ENCODE assay signal across 24 cellular contexts in the genomic region with DNA sequence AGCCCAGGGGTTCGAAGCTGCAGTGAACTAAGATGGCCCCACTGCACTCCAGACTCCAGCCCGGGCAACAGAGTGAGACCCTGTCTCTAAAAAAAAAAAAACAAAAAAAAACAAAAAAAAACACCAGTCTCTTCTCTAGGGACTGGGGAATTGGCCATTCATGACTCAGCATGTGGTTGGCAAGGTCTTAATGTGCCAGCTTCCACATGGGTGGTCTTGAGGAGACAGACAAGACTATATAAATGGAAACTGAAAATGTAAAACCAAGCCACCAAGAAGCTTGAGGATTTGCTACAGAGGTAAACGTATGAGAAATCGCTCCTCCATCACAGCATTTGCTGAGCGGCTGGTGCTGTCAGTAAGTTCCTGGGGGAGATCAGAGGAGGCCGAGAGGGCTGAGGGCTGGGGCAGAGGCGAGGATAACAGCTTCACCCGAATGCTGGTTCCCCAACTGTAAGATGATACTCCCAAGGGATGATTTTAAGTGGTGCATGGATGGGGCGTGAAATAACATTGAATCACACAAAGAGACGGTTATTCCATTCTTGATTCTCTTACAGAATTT.
A peak's percentile ranks its signal among the peaks of the same experiment; 100 is the strongest.
DNase-seq lines count a peak whose midpoint lies in the region; ATAC-seq and TF ChIP-seq lines count a peak whose summit lies in the region.
"Had no signal": no experiment of that assay in that cellular context is flagged by ENCODE, and none has a peak within 500 bp of the region (broad histone marks: within the 10 kb centered on the region; RNA-seq: fewer than 3 reads in every experiment).

No MANE protein-coding gene starts in this region.

- no peak overlapping the region for H2AFZ ChIP-seq in Karpas-422 (ENCODE audit: low read length)

- H3K9me3 ChIP-seq in BLaER1 treated with 17β-estradiol and CSF1 and Interleukin-3, amounts not matched to agents 10 nM and 100 nM (replicated peaks in 1 of 11) = no peaks in the 10 kb centered on the region
- H3K9me3 ChIP-seq in Karpas-422 (ENCODE audit: low read length) (no peaks in the 10 kb centered on the region), BE2C (no peaks in the 10 kb centered on the region)
- H3K9me3 ChIP-seq: Caco-2, esophagus muscularis mucosa, lower lobe of right lung, tibial nerve had no signal

- no peaks in the 10 kb centered on the region; a peak in 1 of 22 replicates for H4K20me1 ChIP-seq in BLaER1 treated with 17β-estradiol and CSF1 and Interleukin-3, amounts not matched to agents 10 nM and 100 nM
- no peaks in the 10 kb centered on the region for H4K20me1 ChIP-seq in Karpas-422 (ENCODE audit: insufficient read depth, low read depth, low read length)

- DNase-seq in Karpas-422 = peak; percentile 66
- DNase-seq in RPMI7951 (ENCODE audit: low read depth) = peak; percentile 51
- DNase-seq in myocyte (ENCODE audit: low read depth) = peak; percentile 13
- DNase-seq in AG08395 (ENCODE audit: low spot score) = no peak
- DNase-seq in BE2C = no peak
- DNase-seq: activated CD4-positive, alpha-beta T cell treated with anti-CD3 and anti-CD28 coated beads, Interleukin-2, amount 10 ng/mL, durations not matched to agents 24 days and 14 days; activated effector memory CD4-positive, alpha-beta T cell treated with Interleukin-2 at 50 U/mL for 16 hours; activated T-cell treated with anti-CD3 and anti-CD28 coated beads, Interleukin-2, amount 50 U/mL, for 1 hour; amygdala; brain microvascular endothelial cell; Caco-2; cerebellar nuclear complex; foreskin fibroblast; GDM1; lower lobe of right lung; natural killer cell; NCI-H748 treated with DMSO at 0.1 percent for 48 hours; stimulated activated CD4-positive, alpha-beta T cell treated with anti-CD3 and anti-CD28 coated beads, Interleukin-4, amount 100 ng/mL, for 4 hours; T1000 had no signal

- H3K27ac ChIP-seq in BLaER1 treated with 17β-estradiol and CSF1 and Interleukin-3, amounts not matched to agents 10 nM and 100 nM = peak overlapping the region in 9 of 11 experiments; percentile 42 to 80 (median 72); a peak in 18 of 22 replicates
- no peak overlapping the region for H3K27ac ChIP-seq in Karpas-422 (ENCODE audit: low read length)
- H3K27ac ChIP-seq: esophagus muscularis mucosa, lower lobe of right lung, tibial nerve had no signal

- peaks cover 74 to 100% (median 97%) of the 10 kb centered on the region in 10 experiments for H3K4me1 ChIP-seq in BLaER1 treated with 17β-estradiol and CSF1 and Interleukin-3, amounts not matched to agents 10 nM and 100 nM
- H3K4me1 ChIP-seq in Karpas-422 (ENCODE audit: low read length) (peaks cover 17% of the 10 kb centered on the region), BE2C (no peaks in the 10 kb centered on the region)
- H3K4me1 ChIP-seq: Caco-2, esophagus muscularis mucosa had no signal

- no peak for ATAC-seq in GM21825 (IDR thresholded peaks at IDR 0.05; ENCODE audit: unreplicated experiment)
- ATAC-seq: activated naive CD4-positive, alpha-beta T cell treated with anti-CD3 and anti-CD28 coated beads, Interleukin-2, amount 50 U/mL, for 72 hours; natural killer cell had no signal

- TF ChIP-seq CTCF in BE2C (IDR thresholded peaks at IDR 0.05; ENCODE audit: low read depth, low read length) = no peak

- no peaks in the 10 kb centered on the region for H3K79me2 ChIP-seq in Karpas-422 (ENCODE audit: low read length)

- H3K27me3 ChIP-seq in BLaER1 treated with 17β-estradiol and CSF1 and Interleukin-3, amounts not matched to agents 10 nM and 100 nM = no peaks in the 10 kb centered on the region
- H3K27me3 ChIP-seq in Karpas-422 (ENCODE audit: low read length) (no peaks in the 10 kb centered on the region), BE2C (no peaks in the 10 kb centered on the region)
- H3K27me3 ChIP-seq: brain microvascular endothelial cell, esophagus muscularis mucosa, tibial nerve had no signal

- no peaks in the 10 kb centered on the region for H3K36me3 ChIP-seq in BLaER1 treated with 17β-estradiol and CSF1 and Interleukin-3, amounts not matched to agents 10 nM and 100 nM
- H3K36me3 ChIP-seq in Karpas-422 (ENCODE audit: insufficient read depth, low read length) = no peaks in the 10 kb centered on the region
- no peaks in the 10 kb centered on the region for H3K36me3 ChIP-seq in BE2C
- H3K36me3 ChIP-seq: brain microvascular endothelial cell, esophagus muscularis mucosa, lower lobe of right lung, tibial nerve had no signal

- H3K9ac ChIP-seq in BLaER1 treated with 17β-estradiol and CSF1 and Interleukin-3, amounts not matched to agents 10 nM and 100 nM = peak overlapping the region in 7 of 11 experiments; percentile 44 to 66 (median 59); a peak in 13 of 22 replicates
- no peak overlapping the region for H3K9ac ChIP-seq in Karpas-422 (ENCODE audit: low read length)

- H3K4me3 ChIP-seq in BLaER1 treated with 17β-estradiol and CSF1 and Interleukin-3, amounts not matched to agents 10 nM and 100 nM = no peak overlapping the region; a peak in 1 of 20 replicates
- H3K4me3 ChIP-seq in Karpas-422 (ENCODE audit: low read length) (no peak overlapping the region), BE2C (ENCODE audit: low read depth, low read length) (no peak overlapping the region)
- H3K4me3 ChIP-seq: esophagus muscularis mucosa, lower lobe of right lung, tibial nerve had no signal

- H3K9me2 ChIP-seq in Karpas-422 (replicated peaks; ENCODE audit: insufficient read depth, low read length) = no peaks in the 10 kb centered on the region

- H3K4me2 ChIP-seq in BLaER1 treated with 17β-estradiol and CSF1 and Interleukin-3, amounts not matched to agents 10 nM and 100 nM = peak overlapping the region; percentile 65 to 96 (median 82)
- H3K4me2 ChIP-seq in Karpas-422 (ENCODE audit: low read depth, low read length, poor library complexity, severe bottlenecking) = peak overlapping the region; percentile 54

Comparison
In these comparisons a context has a peak if more than half of its experiments do, and no peak if none do; other contexts are left out.
1. DNase-seq: peak in Karpas-422 (single experiment), RPMI7951 (single experiment) and myocyte (single experiment); none in AG08395 (single experiment) and BE2C (single experiment).